ENCODE assay signal across 1 cellular context in genomic region chr1:41098657-41099207, GRCh38.
TF ChIP-seq lines count a peak whose summit lies in the region.

No MANE protein-coding gene starts in this region.

TF ChIP-seq in GM12878, 131 proteins besides CTCF, POLR2A, EP300 and RAD21 (continued from another document):
- TF ChIP-seq PRDM15 (CRISPR knock-in tag; IDR thresholded peaks at IDR 0.05) (no peak), PBX3 (IDR thresholded peaks at IDR 0.05; ENCODE audit: insufficient replicate concordance, low read depth, low read length) (no peak), CREB1 (IDR thresholded peaks at IDR 0.05; ENCODE audit: low read depth) (no peak), IRF3 (IDR thresholded peaks at IDR 0.05) (no peak), SIN3A (IDR thresholded peaks at IDR 0.05; ENCODE audit: low read depth, low read length) (no peak), ZBED1 (IDR thresholded peaks at IDR 0.05; ENCODE audit: borderline replicate concordance) (no peak), FOXK2 (IDR thresholded peaks at IDR 0.05) (no peak), E4F1 (IDR thresholded peaks at IDR 0.05; ENCODE audit: borderline replicate concordance, partially characterized antibody) (no peak), MEF2B (IDR thresholded peaks at IDR 0.05; ENCODE audit: partially characterized antibody, poor library complexity, severe bottlenecking) (no peak), WRNIP1 (IDR thresholded peaks at IDR 0.05; ENCODE audit: borderline replicate concordance, low read depth, low read length) (no peak), NR2F1 (conservative IDR thresholded peaks at IDR 0.05) (no peak), BCL3 (IDR thresholded peaks at IDR 0.05; ENCODE audit: borderline replicate concordance, insufficient read depth, low read depth, low read length, poor library complexity, severe bottlenecking) (no peak), KLF5 (IDR thresholded peaks at IDR 0.05; ENCODE audit: partially characterized antibody) (no peak), ATF3 (IDR thresholded peaks at IDR 0.05; ENCODE audit: borderline replicate concordance, extremely low read depth, low read depth, low read length) (no peak), NFIC (IDR thresholded peaks at IDR 0.05; ENCODE audit: low read depth, low read length) (no peak), CEBPB (IDR thresholded peaks at IDR 0.05; ENCODE audit: borderline replicate concordance in 1 of 2, low read depth in 2 of 2, low read length in 2 of 2) (no peak), SREBF1 (IDR thresholded peaks at IDR 0.05; ENCODE audit: low read length) (no peak), ZBTB4 (CRISPR knock-in tag; IDR thresholded peaks at IDR 0.05) (no peak)
